ENCODE assay signal across 8 cellular contexts in the genomic region with DNA sequence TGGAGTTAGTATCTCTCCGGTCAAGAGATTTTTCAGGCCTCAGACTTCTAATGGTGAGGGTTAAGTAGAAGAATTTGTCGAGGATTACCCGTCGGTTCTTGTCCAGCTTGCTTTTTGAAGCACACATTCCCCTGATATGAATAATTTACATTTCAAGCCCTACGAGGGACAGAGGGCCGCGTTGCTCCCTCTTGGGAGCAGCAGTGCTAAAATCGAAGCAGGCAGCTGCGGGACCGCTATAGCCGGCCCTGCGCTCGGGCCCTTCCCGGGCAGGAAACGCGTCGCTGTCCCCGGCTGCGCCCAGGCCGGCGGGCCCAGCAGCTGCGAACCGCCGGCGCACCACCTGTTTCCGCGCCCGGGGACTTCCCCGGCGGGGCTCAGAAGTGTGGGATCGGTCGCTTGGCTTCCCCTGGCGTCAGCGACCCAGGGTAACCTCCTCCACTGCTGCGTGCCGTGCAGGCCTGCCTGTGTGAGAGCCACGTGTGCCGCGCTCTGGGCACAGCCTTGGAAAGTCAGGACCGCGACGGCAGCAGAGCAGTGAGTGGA. TPM values are rescaled to one million over a fixed set of nuclear protein-coding genes. Genes with fewer than 3 reads are reported as not detected.
A peak's percentile ranks its signal among the peaks of the same experiment; 100 is the strongest.
DNase-seq lines count a peak whose midpoint lies in the region; ATAC-seq and TF ChIP-seq lines count a peak whose summit lies in the region.
"Not testable (repeated sequence)": the region's sequence is repeated elsewhere in the genome, so short reads cannot be mapped to it uniquely, and the experiment has no call there.

No MANE protein-coding gene starts in this region.

- TF ChIP-seq POLR2A in vagina (IDR thresholded peaks at IDR 0.05), result not testable (repeated sequence)

- H3K27me3 Mint-ChIP-seq in activated B cell treated with CpG ODN at 0.5 μM for 24 hours, result not testable (repeated sequence)

- H3K9me3 ChIP-seq in Loucy (ENCODE audit: insufficient read depth, low read depth, low read length); ascending aorta; iPS DF 6.9 (ENCODE audit: control insufficient read depth, insufficient read depth, low read length); vagina: not testable (repeated sequence)

- peaks cover 63% of the 10 kb centered on the region for H3K4me1 ChIP-seq in Loucy (ENCODE audit: insufficient read depth, low read length, poor library complexity, severe bottlenecking)
- H3K4me1 ChIP-seq in ascending aorta; iPS DF 6.9 (ENCODE audit: control insufficient read depth, insufficient read depth, low read length); vagina: not testable (repeated sequence)

- H2AFZ ChIP-seq in Loucy (ENCODE audit: low read length), result not testable (repeated sequence)

- not testable (repeated sequence) for H3K27me3 ChIP-seq in Loucy (ENCODE audit: insufficient read depth, low read length, poor library complexity, severe bottlenecking); ascending aorta; iPS DF 6.9 (ENCODE audit: control insufficient read depth, insufficient read depth, low read length); vagina

- CTCF ChIA-PET in activated B cell treated with CpG ODN at 0.5 μM for 24 hours (lab: Charles Lee), result interaction anchor here (0.7 to 1.1 kb wide), 3 partner anchors 9 to 86 kb away, joined by 3 to 4 read pairs (median 3); no protein-coding TSS in a partner anchor

- peak overlapping the region; percentile 89 for H3K27ac Mint-ChIP-seq in activated B cell treated with CpG ODN at 0.5 μM for 24 hours

- peaks cover 36% of the 10 kb centered on the region for H3K36me3 Mint-ChIP-seq in activated B cell treated with CpG ODN at 0.5 μM for 24 hours (ENCODE audit: low read depth)

- H4K20me1 ChIP-seq in Loucy (ENCODE audit: insufficient read depth, low read length, poor library complexity, severe bottlenecking), result not testable (repeated sequence)

- peaks cover 13% of the 10 kb centered on the region; the same call in 1 of the 2 replicates for H3F3A ChIP-seq in Loucy (ENCODE audit: low read depth)

- peaks cover 77% of the 10 kb centered on the region for H3K4me1 Mint-ChIP-seq in activated B cell treated with CpG ODN at 0.5 μM for 24 hours

- H3K79me2 ChIP-seq in Loucy (ENCODE audit: insufficient read depth, low read length), result not testable (repeated sequence)

- not testable (repeated sequence) for H3K9me3 Mint-ChIP-seq in activated B cell treated with CpG ODN at 0.5 μM for 24 hours

- peak overlapping the region; percentile 74 for H3K4me3 Mint-ChIP-seq in activated B cell treated with CpG ODN at 0.5 μM for 24 hours

- no CpG with 5 or more reads among the region's 42 CpGs for WGBS in iPS DF 6.9 (ENCODE audit: insufficient coverage, insufficient read length)

- peak; percentile 71 for DNase-seq in activated B cell treated with CpG ODN at 0.5 μM for 24 hours
- peak in 1 of 2 donors; percentile 55 for DNase-seq in ascending aorta (ENCODE audit: low spot score in 2 of 2)
- DNase-seq in iPS DF 6.9 (ENCODE audit: low read depth, low spot score); vagina (ENCODE audit: extremely low spot score in 2 of 2): not testable (repeated sequence)

- POLR2A ChIA-PET in activated B cell treated with CpG ODN at 0.5 μM for 24 hours (lab: Charles Lee), result interaction anchor here (0.6 to 5.3 kb wide), 14 partner anchors 10 to 199 kb away, joined by 3 to 66 read pairs (median 6); partner anchors contain the start of genes AMZ2, ARSG, SLC16A6 and WIPI1

- H3K9ac ChIP-seq in Loucy (ENCODE audit: low read depth, low read length, poor library complexity, severe bottlenecking), result peak overlapping the region; percentile 77

- not testable (repeated sequence) for H3K9me2 ChIP-seq in Loucy (replicated peaks; ENCODE audit: low read depth, low read length)

- intact Hi-C loops in activated B cell treated with CpG ODN at 0.5 μM for 24 hours (cut with micrococcal nuclease), result loop anchor here (1.0 kb wide), 2 partner anchors 11 to 22 kb away; partner anchors contain the start of gene AMZ2
- intact Hi-C loops in ascending aorta (cut with DNase I); vagina (cut with DNase I): not testable (repeated sequence)

- peak overlapping the region; percentile 72 for H3K4me2 ChIP-seq in Loucy (ENCODE audit: low read depth, low read length, poor library complexity, severe bottlenecking)

- H3K27ac ChIP-seq in ascending aorta (peak overlapping the region; percentile 11 to 78), skin epidermis (peak overlapping the region in 18 of 21 experiments; percentile 3 to 85 (median 64)), vagina (peak overlapping the region; percentile 53)
- H3K27ac ChIP-seq in iPS DF 6.9 (ENCODE audit: low read length), result not testable (repeated sequence)

- ATAC-seq in GM18511 (IDR thresholded peaks at IDR 0.05; ENCODE audit: unreplicated experiment), result peak; percentile 91
- peak; percentile 84 for ATAC-seq in HG02623 (IDR thresholded peaks at IDR 0.05; ENCODE audit: unreplicated experiment)
- peak; percentile 90 for ATAC-seq in activated B cell treated with CpG ODN at 0.5 μM for 24 hours (ENCODE audit: low read depth)

- TF ChIP-seq CTCF in Loucy (conservative IDR thresholded peaks at IDR 0.05; ENCODE audit: low read length); activated B cell treated with CpG ODN at 0.5 μM for 24 hours (IDR thresholded peaks at IDR 0.05); ascending aorta (IDR thresholded peaks at IDR 0.05); vagina (IDR thresholded peaks at IDR 0.05): not testable (repeated sequence)

- peak overlapping the region; percentile 52 for H3K4me3 ChIP-seq in Loucy (ENCODE audit: low read length, poor library complexity, severe bottlenecking)
- H3K4me3 ChIP-seq in ascending aorta, result peak overlapping the region; percentile 21 to 55
- H3K4me3 ChIP-seq in iPS DF 6.9 (ENCODE audit: low read length), result peak overlapping the region; percentile 18; the same call in 1 of the 2 replicates
- H3K4me3 ChIP-seq in skin epidermis, result not testable (repeated sequence)
- H3K4me3 ChIP-seq in vagina, result peak overlapping the region in 1 of 2 donors; percentile 25

- H3K36me3 ChIP-seq in Loucy (ENCODE audit: insufficient read depth, low read length); iPS DF 6.9 (ENCODE audit: control insufficient read depth, insufficient read depth, low read length): not testable (repeated sequence)
- H3K36me3 ChIP-seq in ascending aorta (peaks cover 12 to 25% of the 10 kb centered on the region in 2 donors), vagina (peaks cover 0 to 14% of the 10 kb centered on the region in 2 donors)

RNA-seq across cellular contexts. Expression of gene AMZ2, which starts 11.1 kb away (rescaled TPM):
- total RNA-seq in activated B cell treated with CpG ODN at 0.5 μM for 24 hours (42.1 and 55.4 TPM in 2 replicates), ascending aorta (41.6 TPM), vagina (39.8 TPM)

RNA-seq across cellular contexts. Expression of gene SLC16A6, which starts 32.0 kb away (rescaled TPM):
- total RNA-seq in activated B cell treated with CpG ODN at 0.5 μM for 24 hours (10.2 and 11.0 TPM in 2 replicates), ascending aorta (not detected), vagina (2.7 TPM)

RNA-seq across cellular contexts. Expression of gene ARSG, which starts 32.3 kb away (rescaled TPM):
- total RNA-seq in activated B cell treated with CpG ODN at 0.5 μM for 24 hours, result 15.5 and 19.6 TPM in 2 replicates
- 7.3 TPM for total RNA-seq in ascending aorta
- total RNA-seq in vagina, result 8.1 TPM
